In the genomic region with DNA sequence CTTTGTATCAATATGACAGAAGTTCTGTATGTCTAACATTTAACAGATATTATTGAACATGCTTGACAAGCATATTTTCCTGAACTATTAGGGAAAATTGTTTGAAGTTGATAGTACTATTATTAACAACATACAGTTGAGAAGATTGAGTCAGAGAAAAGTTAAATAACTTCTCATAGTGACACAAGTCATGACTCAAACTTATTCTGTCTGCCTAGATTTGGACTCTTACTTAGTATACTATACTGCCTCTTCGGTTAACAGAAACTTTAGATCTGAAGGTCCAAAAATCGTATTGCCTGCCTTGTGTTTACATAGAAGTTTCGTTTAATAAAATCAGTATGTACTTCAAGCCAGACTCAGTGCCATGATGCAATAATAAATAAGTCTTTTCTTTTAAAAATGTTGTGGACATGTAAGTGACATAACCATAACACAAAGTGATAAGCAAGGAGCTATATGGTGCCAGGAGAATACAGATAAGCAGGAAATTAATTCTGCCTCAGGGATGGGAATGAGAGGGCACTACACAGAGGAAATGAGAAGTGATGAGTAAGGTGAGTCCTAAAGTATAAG, we compare ENCODE assay signal across 25 cellular contexts. TPM values are rescaled to one million over a fixed set of nuclear protein-coding genes. Genes with fewer than 3 reads are reported as not detected.
"Had no signal": no experiment of that assay in that cellular context is flagged by ENCODE, and none has a peak within 500 bp of the region (broad histone marks: within the 10 kb centered on the region; RNA-seq: fewer than 3 reads in every experiment).

No MANE protein-coding gene starts in this region.

- H3K27me3 Mint-ChIP-seq: dendritic cell treated with granulocyte-macrophage colony-stimulating factor and Interleukin-4, amounts not matched to agents 40 ng/mL and 50 ng/mL, for 4 days had no signal

- H3K9me3 ChIP-seq: heart left ventricle, right atrium auricular region, stomach, thoracic aorta had no signal

- H3K27ac Mint-ChIP-seq: dendritic cell treated with granulocyte-macrophage colony-stimulating factor and Interleukin-4, amounts not matched to agents 40 ng/mL and 50 ng/mL, for 4 days; effector memory CD8-positive, alpha-beta T cell; mesothelial cell of epicardium; natural killer cell had no signal

- FAIRE-seq: frontal cortex, small intestine had no signal

- H3K36me3 ChIP-seq: heart left ventricle, right atrium auricular region, stomach, thoracic aorta had no signal

- ATAC-seq: effector memory CD8-positive, alpha-beta T cell; heart left ventricle; left lobe of liver; natural killer cell had no signal

- H3K36me3 Mint-ChIP-seq: mesothelial cell of epicardium, natural killer cell had no signal

- H3K4me1 ChIP-seq: heart left ventricle, right atrium auricular region, stomach had no signal

- H3K27ac ChIP-seq: heart left ventricle, right atrium auricular region, stomach, thoracic aorta had no signal

- H3K4me1 Mint-ChIP-seq: natural killer cell had no signal

- H3K9me3 Mint-ChIP-seq: dendritic cell treated with granulocyte-macrophage colony-stimulating factor and Interleukin-4, amounts not matched to agents 40 ng/mL and 50 ng/mL, for 4 days; effector memory CD8-positive, alpha-beta T cell; mesothelial cell of epicardium; natural killer cell; neural crest cell had no signal

- H3K4me3 Mint-ChIP-seq: dendritic cell treated with granulocyte-macrophage colony-stimulating factor and Interleukin-4, amounts not matched to agents 40 ng/mL and 50 ng/mL, for 4 days; effector memory CD8-positive, alpha-beta T cell; mesothelial cell of epicardium; natural killer cell; neural crest cell had no signal

- H3K4me3 ChIP-seq: heart left ventricle, right atrium auricular region, stomach, thoracic aorta had no signal

- H3K27me3 ChIP-seq: heart left ventricle, right atrium auricular region, stomach had no signal

- DNase-seq: effector memory CD8-positive, alpha-beta T cell; heart left ventricle; hippocampal formation; kidney glomerular epithelial cell; mammary epithelial cell; natural killer cell; posterior cingulate gyrus; small intestine; stimulated activated CD4-positive, alpha-beta T cell treated with anti-CD3 and anti-CD28 coated beads, Interleukin-12 subunit alpha, Interleukin-12 subunit beta, amount 100 ng/mL, for 4 hours; stimulated activated naive CD4-positive, alpha-beta T cell; stomach; substantia nigra; trophoblast cell had no signal

RNA-seq across cellular contexts. Expression of a gene that starts 48.0 kb away (rescaled TPM):
- total RNA-seq: glomerular endothelial cell, lower leg skin, mammary epithelial cell, natural killer cell, neural crest cell, osteocyte, stomach, thoracic aorta had no signal
- polyA plus RNA-seq: esophagus, mammary epithelial cell, stomach, urinary bladder had no signal
